ENCODE assay signal across 1 cellular context in the genomic region with DNA sequence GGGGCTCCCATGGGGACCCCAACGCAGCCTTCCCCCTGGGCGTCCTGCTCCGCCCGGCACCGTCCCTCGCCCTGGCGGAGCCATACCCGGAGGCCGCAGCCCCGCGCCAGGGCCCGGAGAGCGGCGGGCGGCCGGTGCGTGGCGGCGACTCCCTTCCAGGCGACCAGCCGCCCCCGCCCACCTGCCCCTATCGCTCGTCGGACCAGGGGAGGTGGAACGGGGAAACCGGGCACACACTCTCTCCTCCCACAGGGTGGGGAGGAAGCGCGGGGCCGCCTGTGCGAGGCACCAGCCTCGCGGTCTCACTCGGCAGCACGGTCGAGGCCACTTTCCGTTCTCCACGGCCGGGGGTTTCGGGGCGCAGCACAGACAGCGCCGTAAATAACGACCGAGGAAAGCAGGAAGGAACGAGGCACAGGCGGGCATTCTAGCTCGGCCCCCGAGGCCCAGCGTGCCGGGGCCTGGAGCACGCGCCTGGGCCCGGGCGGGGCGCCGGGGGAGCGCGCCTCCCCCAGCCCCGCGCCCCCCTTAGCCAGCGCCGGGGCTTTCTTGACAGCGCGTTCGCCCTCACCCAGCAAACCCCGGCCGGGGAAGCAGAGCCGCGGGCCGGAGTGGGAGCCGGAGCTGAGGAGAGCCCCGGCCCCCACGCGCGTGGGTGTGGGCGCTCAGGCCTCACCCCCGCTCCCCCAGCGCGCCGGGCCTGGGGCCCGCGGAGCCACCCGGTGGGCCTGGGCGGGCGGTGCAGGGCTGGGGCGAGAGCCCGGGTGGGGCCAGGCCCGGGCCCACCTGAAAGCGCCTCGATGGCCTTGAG.
TF ChIP-seq lines count a peak whose summit lies in the region.

No MANE protein-coding gene starts in this region.

TF ChIP-seq in WTC11, 78 proteins besides CTCF, POLR2A, EP300 and RAD21 (continued from another document):
- TF ChIP-seq, protein P1, sequence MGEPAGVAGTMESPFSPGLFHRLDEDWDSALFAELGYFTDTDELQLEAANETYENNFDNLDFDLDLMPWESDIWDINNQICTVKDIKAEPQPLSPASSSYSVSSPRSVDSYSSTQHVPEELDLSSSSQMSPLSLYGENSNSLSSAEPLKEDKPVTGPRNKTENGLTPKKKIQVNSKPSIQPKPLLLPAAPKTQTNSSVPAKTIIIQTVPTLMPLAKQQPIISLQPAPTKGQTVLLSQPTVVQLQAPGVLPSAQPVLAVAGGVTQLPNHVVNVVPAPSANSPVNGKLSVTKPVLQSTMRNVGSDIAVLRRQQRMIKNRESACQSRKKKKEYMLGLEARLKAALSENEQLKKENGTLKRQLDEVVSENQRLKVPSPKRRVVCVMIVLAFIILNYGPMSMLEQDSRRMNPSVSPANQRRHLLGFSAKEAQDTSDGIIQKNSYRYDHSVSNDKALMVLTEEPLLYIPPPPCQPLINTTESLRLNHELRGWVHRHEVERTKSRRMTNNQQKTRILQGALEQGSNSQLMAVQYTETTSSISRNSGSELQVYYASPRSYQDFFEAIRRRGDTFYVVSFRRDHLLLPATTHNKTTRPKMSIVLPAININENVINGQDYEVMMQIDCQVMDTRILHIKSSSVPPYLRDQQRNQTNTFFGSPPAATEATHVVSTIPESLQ (CRISPR knock-in tag; IDR thresholded peaks at IDR 0.05): no peak
- TF ChIP-seq, protein P2, sequence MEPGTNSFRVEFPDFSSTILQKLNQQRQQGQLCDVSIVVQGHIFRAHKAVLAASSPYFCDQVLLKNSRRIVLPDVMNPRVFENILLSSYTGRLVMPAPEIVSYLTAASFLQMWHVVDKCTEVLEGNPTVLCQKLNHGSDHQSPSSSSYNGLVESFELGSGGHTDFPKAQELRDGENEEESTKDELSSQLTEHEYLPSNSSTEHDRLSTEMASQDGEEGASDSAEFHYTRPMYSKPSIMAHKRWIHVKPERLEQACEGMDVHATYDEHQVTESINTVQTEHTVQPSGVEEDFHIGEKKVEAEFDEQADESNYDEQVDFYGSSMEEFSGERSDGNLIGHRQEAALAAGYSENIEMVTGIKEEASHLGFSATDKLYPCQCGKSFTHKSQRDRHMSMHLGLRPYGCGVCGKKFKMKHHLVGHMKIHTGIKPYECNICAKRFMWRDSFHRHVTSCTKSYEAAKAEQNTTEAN (CRISPR knock-in tag; IDR thresholded peaks at IDR 0.05): no peak
- peak; percentile 60; the same call in 1 of the 2 replicates for TF ChIP-seq KAT7 (CRISPR knock-in tag; IDR thresholded peaks at IDR 0.05; ENCODE audit: borderline replicate concordance)
- no peak for TF ChIP-seq ZNF416 (CRISPR knock-in tag; IDR thresholded peaks at IDR 0.05)
- no peak for TF ChIP-seq ZNF423 (CRISPR knock-in tag; IDR thresholded peaks at IDR 0.05)
- TF ChIP-seq, protein P3, sequence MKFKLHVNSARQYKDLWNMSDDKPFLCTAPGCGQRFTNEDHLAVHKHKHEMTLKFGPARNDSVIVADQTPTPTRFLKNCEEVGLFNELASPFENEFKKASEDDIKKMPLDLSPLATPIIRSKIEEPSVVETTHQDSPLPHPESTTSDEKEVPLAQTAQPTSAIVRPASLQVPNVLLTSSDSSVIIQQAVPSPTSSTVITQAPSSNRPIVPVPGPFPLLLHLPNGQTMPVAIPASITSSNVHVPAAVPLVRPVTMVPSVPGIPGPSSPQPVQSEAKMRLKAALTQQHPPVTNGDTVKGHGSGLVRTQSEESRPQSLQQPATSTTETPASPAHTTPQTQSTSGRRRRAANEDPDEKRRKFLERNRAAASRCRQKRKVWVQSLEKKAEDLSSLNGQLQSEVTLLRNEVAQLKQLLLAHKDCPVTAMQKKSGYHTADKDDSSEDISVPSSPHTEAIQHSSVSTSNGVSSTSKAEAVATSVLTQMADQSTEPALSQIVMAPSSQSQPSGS (CRISPR knock-in tag; IDR thresholded peaks at IDR 0.05; ENCODE audit: borderline replicate concordance, low read depth): no peak
- TF ChIP-seq, protein P4, sequence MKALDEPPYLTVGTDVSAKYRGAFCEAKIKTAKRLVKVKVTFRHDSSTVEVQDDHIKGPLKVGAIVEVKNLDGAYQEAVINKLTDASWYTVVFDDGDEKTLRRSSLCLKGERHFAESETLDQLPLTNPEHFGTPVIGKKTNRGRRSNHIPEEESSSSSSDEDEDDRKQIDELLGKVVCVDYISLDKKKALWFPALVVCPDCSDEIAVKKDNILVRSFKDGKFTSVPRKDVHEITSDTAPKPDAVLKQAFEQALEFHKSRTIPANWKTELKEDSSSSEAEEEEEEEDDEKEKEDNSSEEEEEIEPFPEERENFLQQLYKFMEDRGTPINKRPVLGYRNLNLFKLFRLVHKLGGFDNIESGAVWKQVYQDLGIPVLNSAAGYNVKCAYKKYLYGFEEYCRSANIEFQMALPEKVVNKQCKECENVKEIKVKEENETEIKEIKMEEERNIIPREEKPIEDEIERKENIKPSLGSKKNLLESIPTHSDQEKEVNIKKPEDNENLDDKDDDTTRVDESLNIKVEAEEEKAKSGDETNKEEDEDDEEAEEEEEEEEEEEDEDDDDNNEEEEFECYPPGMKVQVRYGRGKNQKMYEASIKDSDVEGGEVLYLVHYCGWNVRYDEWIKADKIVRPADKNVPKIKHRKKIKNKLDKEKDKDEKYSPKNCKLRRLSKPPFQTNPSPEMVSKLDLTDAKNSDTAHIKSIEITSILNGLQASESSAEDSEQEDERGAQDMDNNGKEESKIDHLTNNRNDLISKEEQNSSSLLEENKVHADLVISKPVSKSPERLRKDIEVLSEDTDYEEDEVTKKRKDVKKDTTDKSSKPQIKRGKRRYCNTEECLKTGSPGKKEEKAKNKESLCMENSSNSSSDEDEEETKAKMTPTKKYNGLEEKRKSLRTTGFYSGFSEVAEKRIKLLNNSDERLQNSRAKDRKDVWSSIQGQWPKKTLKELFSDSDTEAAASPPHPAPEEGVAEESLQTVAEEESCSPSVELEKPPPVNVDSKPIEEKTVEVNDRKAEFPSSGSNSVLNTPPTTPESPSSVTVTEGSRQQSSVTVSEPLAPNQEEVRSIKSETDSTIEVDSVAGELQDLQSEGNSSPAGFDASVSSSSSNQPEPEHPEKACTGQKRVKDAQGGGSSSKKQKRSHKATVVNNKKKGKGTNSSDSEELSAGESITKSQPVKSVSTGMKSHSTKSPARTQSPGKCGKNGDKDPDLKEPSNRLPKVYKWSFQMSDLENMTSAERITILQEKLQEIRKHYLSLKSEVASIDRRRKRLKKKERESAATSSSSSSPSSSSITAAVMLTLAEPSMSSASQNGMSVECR (CRISPR knock-in tag; IDR thresholded peaks at IDR 0.05; ENCODE audit: borderline replicate concordance): peak; percentile 30; the same call in 1 of the 2 replicates
- no peak for TF ChIP-seq IRF2 (CRISPR knock-in tag; IDR thresholded peaks at IDR 0.05; ENCODE audit: borderline replicate concordance, low read depth)
- TF ChIP-seq OVOL2 (CRISPR knock-in tag; IDR thresholded peaks at IDR 0.05; ENCODE audit: borderline replicate concordance): no peak
- peak; percentile 41; the same call in 1 of the 2 replicates for TF ChIP-seq TEAD1 (CRISPR knock-in tag; IDR thresholded peaks at IDR 0.05)
- TF ChIP-seq MYBL2 (CRISPR knock-in tag; IDR thresholded peaks at IDR 0.05): no peak
- TF ChIP-seq HMGA2 (CRISPR knock-in tag; IDR thresholded peaks at IDR 0.05): no peak
- TF ChIP-seq, protein P5, sequence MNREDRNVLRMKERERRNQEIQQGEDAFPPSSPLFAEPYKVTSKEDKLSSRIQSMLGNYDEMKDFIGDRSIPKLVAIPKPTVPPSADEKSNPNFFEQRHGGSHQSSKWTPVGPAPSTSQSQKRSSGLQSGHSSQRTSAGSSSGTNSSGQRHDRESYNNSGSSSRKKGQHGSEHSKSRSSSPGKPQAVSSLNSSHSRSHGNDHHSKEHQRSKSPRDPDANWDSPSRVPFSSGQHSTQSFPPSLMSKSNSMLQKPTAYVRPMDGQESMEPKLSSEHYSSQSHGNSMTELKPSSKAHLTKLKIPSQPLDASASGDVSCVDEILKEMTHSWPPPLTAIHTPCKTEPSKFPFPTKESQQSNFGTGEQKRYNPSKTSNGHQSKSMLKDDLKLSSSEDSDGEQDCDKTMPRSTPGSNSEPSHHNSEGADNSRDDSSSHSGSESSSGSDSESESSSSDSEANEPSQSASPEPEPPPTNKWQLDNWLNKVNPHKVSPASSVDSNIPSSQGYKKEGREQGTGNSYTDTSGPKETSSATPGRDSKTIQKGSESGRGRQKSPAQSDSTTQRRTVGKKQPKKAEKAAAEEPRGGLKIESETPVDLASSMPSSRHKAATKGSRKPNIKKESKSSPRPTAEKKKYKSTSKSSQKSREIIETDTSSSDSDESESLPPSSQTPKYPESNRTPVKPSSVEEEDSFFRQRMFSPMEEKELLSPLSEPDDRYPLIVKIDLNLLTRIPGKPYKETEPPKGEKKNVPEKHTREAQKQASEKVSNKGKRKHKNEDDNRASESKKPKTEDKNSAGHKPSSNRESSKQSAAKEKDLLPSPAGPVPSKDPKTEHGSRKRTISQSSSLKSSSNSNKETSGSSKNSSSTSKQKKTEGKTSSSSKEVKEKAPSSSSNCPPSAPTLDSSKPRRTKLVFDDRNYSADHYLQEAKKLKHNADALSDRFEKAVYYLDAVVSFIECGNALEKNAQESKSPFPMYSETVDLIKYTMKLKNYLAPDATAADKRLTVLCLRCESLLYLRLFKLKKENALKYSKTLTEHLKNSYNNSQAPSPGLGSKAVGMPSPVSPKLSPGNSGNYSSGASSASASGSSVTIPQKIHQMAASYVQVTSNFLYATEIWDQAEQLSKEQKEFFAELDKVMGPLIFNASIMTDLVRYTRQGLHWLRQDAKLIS (CRISPR knock-in tag; IDR thresholded peaks at IDR 0.05; ENCODE audit: borderline replicate concordance): 0 out of 2 replicates have a peak, but pooled peaks have one; percentile 18
- TF ChIP-seq RORB (CRISPR knock-in tag; IDR thresholded peaks at IDR 0.05): no peak
- TF ChIP-seq PRRX2 (CRISPR knock-in tag; IDR thresholded peaks at IDR 0.05): no peak
- TF ChIP-seq, protein P6, sequence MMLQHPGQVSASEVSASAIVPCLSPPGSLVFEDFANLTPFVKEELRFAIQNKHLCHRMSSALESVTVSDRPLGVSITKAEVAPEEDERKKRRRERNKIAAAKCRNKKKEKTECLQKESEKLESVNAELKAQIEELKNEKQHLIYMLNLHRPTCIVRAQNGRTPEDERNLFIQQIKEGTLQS (CRISPR knock-in tag; conservative IDR thresholded peaks at IDR 0.05): no peak
- TF ChIP-seq, protein P7, sequence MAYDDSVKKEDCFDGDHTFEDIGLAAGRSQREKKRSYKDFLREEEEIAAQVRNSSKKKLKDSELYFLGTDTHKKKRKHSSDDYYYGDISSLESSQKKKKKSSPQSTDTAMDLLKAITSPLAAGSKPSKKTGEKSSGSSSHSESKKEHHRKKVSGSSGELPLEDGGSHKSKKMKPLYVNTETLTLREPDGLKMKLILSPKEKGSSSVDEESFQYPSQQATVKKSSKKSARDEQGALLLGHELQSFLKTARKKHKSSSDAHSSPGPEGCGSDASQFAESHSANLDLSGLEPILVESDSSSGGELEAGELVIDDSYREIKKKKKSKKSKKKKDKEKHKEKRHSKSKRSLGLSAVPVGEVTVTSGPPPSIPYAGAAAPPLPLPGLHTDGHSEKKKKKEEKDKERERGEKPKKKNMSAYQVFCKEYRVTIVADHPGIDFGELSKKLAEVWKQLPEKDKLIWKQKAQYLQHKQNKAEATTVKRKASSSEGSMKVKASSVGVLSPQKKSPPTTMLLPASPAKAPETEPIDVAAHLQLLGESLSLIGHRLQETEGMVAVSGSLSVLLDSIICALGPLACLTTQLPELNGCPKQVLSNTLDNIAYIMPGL (CRISPR knock-in tag; IDR thresholded peaks at IDR 0.05): peak; percentile 72; the same call in 1 of the 2 replicates
- TF ChIP-seq, protein P8, sequence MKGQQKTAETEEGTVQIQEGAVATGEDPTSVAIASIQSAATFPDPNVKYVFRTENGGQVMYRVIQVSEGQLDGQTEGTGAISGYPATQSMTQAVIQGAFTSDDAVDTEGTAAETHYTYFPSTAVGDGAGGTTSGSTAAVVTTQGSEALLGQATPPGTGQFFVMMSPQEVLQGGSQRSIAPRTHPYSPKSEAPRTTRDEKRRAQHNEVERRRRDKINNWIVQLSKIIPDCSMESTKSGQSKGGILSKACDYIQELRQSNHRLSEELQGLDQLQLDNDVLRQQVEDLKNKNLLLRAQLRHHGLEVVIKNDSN (CRISPR knock-in tag; IDR thresholded peaks at IDR 0.05): 0 out of 2 replicates have a peak, but pooled peaks have one; percentile 11
- no peak for TF ChIP-seq ETV6 (CRISPR knock-in tag; IDR thresholded peaks at IDR 0.05)
- no peak for TF ChIP-seq ATF1 (CRISPR knock-in tag; IDR thresholded peaks at IDR 0.05)
- 0 out of 2 replicates have a peak, but pooled peaks have one; percentile 30 for TF ChIP-seq TP53 (CRISPR knock-in tag; IDR thresholded peaks at IDR 0.05)
- TF ChIP-seq, protein P9, sequence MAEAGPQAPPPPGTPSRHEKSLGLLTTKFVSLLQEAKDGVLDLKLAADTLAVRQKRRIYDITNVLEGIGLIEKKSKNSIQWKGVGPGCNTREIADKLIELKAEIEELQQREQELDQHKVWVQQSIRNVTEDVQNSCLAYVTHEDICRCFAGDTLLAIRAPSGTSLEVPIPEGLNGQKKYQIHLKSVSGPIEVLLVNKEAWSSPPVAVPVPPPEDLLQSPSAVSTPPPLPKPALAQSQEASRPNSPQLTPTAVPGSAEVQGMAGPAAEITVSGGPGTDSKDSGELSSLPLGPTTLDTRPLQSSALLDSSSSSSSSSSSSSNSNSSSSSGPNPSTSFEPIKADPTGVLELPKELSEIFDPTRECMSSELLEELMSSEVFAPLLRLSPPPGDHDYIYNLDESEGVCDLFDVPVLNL (CRISPR knock-in tag; IDR thresholded peaks at IDR 0.05; ENCODE audit: borderline replicate concordance, low read depth): no peak
- 0 out of 2 replicates have a peak, but pooled peaks have one; percentile 9 for TF ChIP-seq ZNF263 (CRISPR knock-in tag; IDR thresholded peaks at IDR 0.05; ENCODE audit: low read depth)
- TF ChIP-seq, protein P10, sequence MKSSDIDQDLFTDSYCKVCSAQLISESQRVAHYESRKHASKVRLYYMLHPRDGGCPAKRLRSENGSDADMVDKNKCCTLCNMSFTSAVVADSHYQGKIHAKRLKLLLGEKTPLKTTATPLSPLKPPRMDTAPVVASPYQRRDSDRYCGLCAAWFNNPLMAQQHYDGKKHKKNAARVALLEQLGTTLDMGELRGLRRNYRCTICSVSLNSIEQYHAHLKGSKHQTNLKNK (CRISPR knock-in tag; IDR thresholded peaks at IDR 0.05): no peak
- TF ChIP-seq ZNF138 (CRISPR knock-in tag; conservative IDR thresholded peaks at IDR 0.05): no peak
- TF ChIP-seq, protein P11, sequence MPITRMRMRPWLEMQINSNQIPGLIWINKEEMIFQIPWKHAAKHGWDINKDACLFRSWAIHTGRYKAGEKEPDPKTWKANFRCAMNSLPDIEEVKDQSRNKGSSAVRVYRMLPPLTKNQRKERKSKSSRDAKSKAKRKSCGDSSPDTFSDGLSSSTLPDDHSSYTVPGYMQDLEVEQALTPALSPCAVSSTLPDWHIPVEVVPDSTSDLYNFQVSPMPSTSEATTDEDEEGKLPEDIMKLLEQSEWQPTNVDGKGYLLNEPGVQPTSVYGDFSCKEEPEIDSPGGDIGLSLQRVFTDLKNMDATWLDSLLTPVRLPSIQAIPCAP (CRISPR knock-in tag; IDR thresholded peaks at IDR 0.05): peak; percentile 20; the same call in 1 of the 2 replicates
- no peak for TF ChIP-seq ZNF121 (CRISPR knock-in tag; IDR thresholded peaks at IDR 0.05)
- TF ChIP-seq FOXJ3 (CRISPR knock-in tag; IDR thresholded peaks at IDR 0.05; ENCODE audit: borderline replicate concordance): no peak
